ENCODE assay signal across 22 cellular contexts in genomic region chr18:41618135-41618534, GRCh38.
DNase-seq lines count a peak whose midpoint lies in the region; ATAC-seq, FAIRE-seq and TF ChIP-seq lines count a peak whose summit lies in the region.
"Had no signal": no experiment of that assay in that cellular context is flagged by ENCODE, and none has a peak within 500 bp of the region (broad histone marks: within the 10 kb centered on the region; RNA-seq: fewer than 3 reads in every experiment).

No MANE protein-coding gene starts in this region.

- ATAC-seq in HG02610 (IDR thresholded peaks at IDR 0.05; ENCODE audit: unreplicated experiment) (peak; percentile 80), HG03039 (IDR thresholded peaks at IDR 0.05; ENCODE audit: unreplicated experiment) (no peak)
- no peak for ATAC-seq in stimulated activated naive CD8-positive, alpha-beta T cell treated with anti-CD3 and anti-CD28 coated beads, Interleukin-15, amount 100 ng/mL, for 72 hours
- ATAC-seq: GM23338 had no signal

- no peaks in the 10 kb centered on the region for H3K27me3 Mint-ChIP-seq in stimulated activated naive CD8-positive, alpha-beta T cell treated with anti-CD3 and anti-CD28 coated beads, Interleukin-15, amount 100 ng/mL, for 72 hours

- H3K4me3 Mint-ChIP-seq in stimulated activated naive CD8-positive, alpha-beta T cell treated with anti-CD3 and anti-CD28 coated beads, Interleukin-15, amount 100 ng/mL, for 72 hours: no peak overlapping the region
- H3K4me3 Mint-ChIP-seq: GM23338, H9 had no signal

- H3K9me3 Mint-ChIP-seq in stimulated activated naive CD8-positive, alpha-beta T cell treated with anti-CD3 and anti-CD28 coated beads, Interleukin-15, amount 100 ng/mL, for 72 hours: no peaks in the 10 kb centered on the region
- H3K9me3 Mint-ChIP-seq: GM23338, H9 had no signal

- H3K27ac Mint-ChIP-seq in stimulated activated naive CD8-positive, alpha-beta T cell treated with anti-CD3 and anti-CD28 coated beads, Interleukin-15, amount 100 ng/mL, for 72 hours: no peak overlapping the region
- H3K27ac Mint-ChIP-seq: GM23338, H9 had no signal

- TF ChIP-seq CTCF in bronchial epithelial cell (IDR thresholded peaks at IDR 0.05; ENCODE audit: insufficient read depth, low read length, severe bottlenecking): no peak

- DNase-seq in DMS53 (lab: John Stamatoyannopoulos, UW) (peak; percentile 10), DMS53 treated with DMSO at 0.1 percent for 48 hours (lab: John Stamatoyannopoulos, UW; ENCODE audit: unreplicated experiment) (no peak), NCI-H69 (lab: John Stamatoyannopoulos, UW) (peak; percentile 85), bronchial epithelial cell (ENCODE audit: low read depth) (peak; percentile 24)
- DNase-seq in activated naive CD4-positive, alpha-beta T cell treated with Interleukin-2 at 50 U/mL for 16 hours: no peak
- no peak for DNase-seq in stimulated activated naive CD8-positive, alpha-beta T cell treated with anti-CD3 and anti-CD28 coated beads, Interleukin-15, amount 100 ng/mL, for 72 hours
- DNase-seq: BE2C; Calu3; DMS153; H9; NCI-H1048; NCI-H187; NCI-H2227 treated with DMSO at 0.1 percent for 48 hours; NCI-H526 treated with DMSO at 0.1 percent for 48 hours; NK-92 treated with Interleukin-12 subunit alpha and Interleukin-12 subunit beta, amount 100 ng/mL, for 24 hours; Right ventricle myocardium superior; RPMI8226 had no signal

- FAIRE-seq in bronchial epithelial cell (lab: Jason Lieb, UNC): no peak
- FAIRE-seq: G401.6 had no signal

- H3K4me3 ChIP-seq in bronchial epithelial cell (ENCODE audit: low read depth, low read length): no peak overlapping the region
- H3K4me3 ChIP-seq: GM23338, SJSA1 had no signal

- H3K4me1 Mint-ChIP-seq in stimulated activated naive CD8-positive, alpha-beta T cell treated with anti-CD3 and anti-CD28 coated beads, Interleukin-15, amount 100 ng/mL, for 72 hours: no peaks in the 10 kb centered on the region

- H3K36me3 ChIP-seq in bronchial epithelial cell (ENCODE audit: control insufficient read depth, insufficient read depth, low read length): no peaks in the 10 kb centered on the region
- H3K36me3 ChIP-seq: BE2C, SJSA1 had no signal

- no peaks in the 10 kb centered on the region for H3K27me3 ChIP-seq in bronchial epithelial cell (ENCODE audit: control insufficient read depth, insufficient read depth, low read length)
- H3K27me3 ChIP-seq: BE2C, SJSA1 had no signal

Comparison
In these comparisons a context has a peak if more than half of its experiments do, and no peak if none do; other contexts are left out.
1. DNase-seq: peak in DMS53 (single experiment), NCI-H69 (single experiment) and bronchial epithelial cell (single experiment); none in DMS53 treated with DMSO at 0.1 percent for 48 hours (single experiment), activated naive CD4-positive, alpha-beta T cell treated with Interleukin-2 at 50 U/mL for 16 hours (single experiment) and stimulated activated naive CD8-positive, alpha-beta T cell treated with anti-CD3 and anti-CD28 coated beads, Interleukin-15, amount 100 ng/mL, for 72 hours (0 of 2).